28 cellular contexts compared by ENCODE assay signal in the genomic region with DNA sequence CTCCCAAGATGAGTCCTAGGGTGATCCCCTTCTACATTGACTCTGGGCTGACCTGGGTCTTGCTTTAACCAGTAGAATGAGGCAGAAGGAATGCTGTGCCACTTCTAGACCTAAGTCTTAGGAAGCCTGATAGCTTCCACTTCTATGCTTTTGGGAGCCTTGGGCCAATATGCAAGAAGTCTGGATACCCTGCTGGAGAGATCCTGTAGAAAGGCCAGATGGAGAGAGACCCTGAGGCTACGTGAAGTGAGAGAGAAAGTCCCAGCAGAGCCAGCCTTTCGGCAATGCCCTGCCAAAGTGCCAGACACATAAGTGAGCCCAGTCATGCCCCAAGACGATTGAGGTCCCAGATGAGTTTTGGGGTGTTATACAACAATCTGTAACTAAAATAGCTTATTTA. TPM values are rescaled to one million over a fixed set of nuclear protein-coding genes. Genes with fewer than 3 reads are reported as not detected.
"Had no signal": no experiment of that assay in that cellular context is flagged by ENCODE, and none has a peak within 500 bp of the region (broad histone marks: within the 10 kb centered on the region; RNA-seq: fewer than 3 reads in every experiment).

No MANE protein-coding gene starts in this region.

- ATAC-seq: activated CD4-positive, alpha-beta T cell treated with anti-CD3 and anti-CD28 coated beads for 36 hours; activated T-helper 17 cell treated with anti-CD3 and anti-CD28 coated beads, Interleukin-2, amount 50 U/mL, for 72 hours; T-cell had no signal

- FAIRE-seq: astrocyte had no signal

- H3K27ac ChIP-seq: VCaP had no signal

- DNase-seq: activated CD4-positive, alpha-beta memory T cell treated with anti-CD3 and anti-CD28 coated beads, Interleukin-2, amount 10 ng/mL, durations not matched to agents 7 days and 5 days; activated CD4-positive, alpha-beta T cell treated with anti-CD3 and anti-CD28 coated beads for 36 hours; activated CD4-positive, alpha-beta T cell treated with anti-CD3 and anti-CD28 coated beads, Interleukin-2, amount 50 U/mL, for 1 hour; activated gamma-delta T cell; activated naive CD4-positive, alpha-beta T cell treated with anti-CD3 and anti-CD28 coated beads for 36 hours; activated T-cell treated with anti-CD3 and anti-CD28 coated beads for 4 hours; activated T-cell treated with anti-CD3 and anti-CD28 coated beads, Interleukin-2, amount 50 U/mL, for 48 hours; amygdala; MV-4-11; NCI-H1092 treated with DMSO at 0.1 percent for 48 hours; NCI-H1417 treated with DMSO at 0.1 percent for 48 hours; NCI-H1694; NCI-H2029; NCI-H2107; NCI-H2171 treated with DMSO at 0.1 percent for 48 hours; NCI-H345; NCI-H510A; NCI-H526 treated with DMSO at 0.1 percent for 48 hours; SHP77 treated with DMSO at 0.1 percent for 48 hours; T-cell; T-helper 2 cell; T1000 had no signal

RNA-seq across cellular contexts. Expression of gene KRT222, which starts 1.7 kb away (rescaled TPM):
- total RNA-seq: activated CD4-positive, alpha-beta memory T cell treated with anti-CD3 and anti-CD28 coated beads, Interleukin-2, amount 10 ng/mL, durations not matched to agents 7 days and 5 days; activated CD4-positive, alpha-beta T cell treated with anti-CD3 and anti-CD28 coated beads for 36 hours; activated CD8-positive, alpha-beta memory T cell treated with anti-CD3 and anti-CD28 coated beads for 36 hours; activated naive CD4-positive, alpha-beta T cell treated with anti-CD3 and anti-CD28 coated beads for 36 hours; activated T-helper 17 cell treated with anti-CD3 and anti-CD28 coated beads, Interleukin-2, amount 50 U/mL, for 72 hours; LHCN-M2; T-cell had no signal

RNA-seq across cellular contexts. Expression of gene KRT24, which starts 40.3 kb away (rescaled TPM):
- total RNA-seq: activated CD4-positive, alpha-beta memory T cell treated with anti-CD3 and anti-CD28 coated beads, Interleukin-2, amount 10 ng/mL, durations not matched to agents 7 days and 5 days; activated CD4-positive, alpha-beta T cell treated with anti-CD3 and anti-CD28 coated beads for 36 hours; activated CD8-positive, alpha-beta memory T cell treated with anti-CD3 and anti-CD28 coated beads for 36 hours; activated naive CD4-positive, alpha-beta T cell treated with anti-CD3 and anti-CD28 coated beads for 36 hours; activated T-helper 17 cell treated with anti-CD3 and anti-CD28 coated beads, Interleukin-2, amount 50 U/mL, for 72 hours; astrocyte; LHCN-M2; MCF 10A; T-cell had no signal
